17 cellular contexts compared by ENCODE assay signal in the genomic region with DNA sequence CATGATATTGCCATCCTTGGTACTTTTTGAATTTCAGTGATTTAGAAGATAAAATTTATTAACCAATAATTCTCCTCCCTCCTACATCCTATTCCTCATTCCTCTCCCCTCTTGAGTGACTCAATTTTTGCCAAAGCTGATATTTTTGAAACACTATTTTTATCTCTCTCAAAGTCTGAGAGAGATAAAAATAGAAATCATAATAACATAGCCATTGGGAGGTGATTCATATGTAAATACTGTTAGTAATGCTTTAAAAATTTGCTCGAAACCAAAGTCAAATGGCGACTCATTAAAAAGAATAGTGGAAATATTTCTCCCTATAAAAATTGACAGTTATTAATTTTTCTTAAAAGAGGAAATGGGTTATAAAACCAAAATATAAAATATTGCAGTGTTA.
A peak's percentile ranks its signal among the peaks of the same experiment; 100 is the strongest.
DNase-seq lines count a peak whose midpoint lies in the region; ATAC-seq and TF ChIP-seq lines count a peak whose summit lies in the region.
"Had no signal": no experiment of that assay in that cellular context is flagged by ENCODE, and none has a peak within 500 bp of the region (broad histone marks: within the 10 kb centered on the region; RNA-seq: fewer than 3 reads in every experiment).

No MANE protein-coding gene starts in this region.

- no peak for TF ChIP-seq EP300 in upper lobe of left lung (IDR thresholded peaks at IDR 0.05)

- POLR2A ChIA-PET in RWPE1 (lab: Yijun Ruan, JAX; ENCODE audit: low non-redundant PET) = no interaction called here

- ATAC-seq in omental fat pad (ENCODE audit: low FRiP score) = peak; percentile 71
- ATAC-seq in GM21381 (IDR thresholded peaks at IDR 0.05; ENCODE audit: unreplicated experiment) = no peak
- no peak for ATAC-seq in upper lobe of left lung (ENCODE audit: low FRiP score in 2 of 2)
- ATAC-seq: HepG2; stimulated activated memory B cell treated with anti-CD40 and anti-IgM and Interleukin-4, amounts not matched to agents 10 μg/mL and 1 μg/mL and 100 μg/mL, for 72 hours had no signal

- DNase-seq in Daoy (ENCODE audit: low read depth) (peak; percentile 16), RWPE1 (ENCODE audit: low spot score) (peak; percentile 15), epithelial cell of prostate (ENCODE audit: low read depth, low spot score) (no peak), omental fat pad (ENCODE audit: low spot score) (no peak), dorsolateral prefrontal cortex (no peak), upper lobe of left lung (no peak)
- DNase-seq in stimulated activated CD4-positive, alpha-beta T cell treated with anti-CD3 and anti-CD28 coated beads, Interleukin-15, amount 100 ng/mL, for 24 hours = no peak
- DNase-seq: activated CD4-positive, CD25-positive, alpha-beta regulatory T cell; activated T-cell treated with anti-CD3 and anti-CD28 coated beads, Interleukin-2, amount 50 U/mL, for 24 hours; H7; left ventricle myocardium inferior; NCI-H1694 treated with DMSO at 0.1 percent for 48 hours had no signal

- H3K27ac ChIP-seq in RWPE1 = no peak overlapping the region
- H3K27ac ChIP-seq in epithelial cell of prostate = peak overlapping the region; percentile 20
- H3K27ac ChIP-seq in dorsolateral prefrontal cortex = no peak overlapping the region
- H3K27ac ChIP-seq in upper lobe of left lung = no peak overlapping the region
- H3K27ac ChIP-seq: cardiac muscle cell, left ventricle myocardium inferior, parathyroid adenoma had no signal

- intact Hi-C loops in dorsolateral prefrontal cortex (cut with DNase I) = no loop called here

- no peak for TF ChIP-seq POLR2A in upper lobe of left lung (IDR thresholded peaks at IDR 0.05)

- CTCF ChIA-PET in RWPE1 (lab: Yijun Ruan, JAX) = no interaction called here

- H3K36me3 ChIP-seq in upper lobe of left lung = no peaks in the 10 kb centered on the region
- H3K36me3 ChIP-seq: cardiac muscle cell, left ventricle myocardium inferior had no signal

- H3K4me1 ChIP-seq in upper lobe of left lung = no peaks in the 10 kb centered on the region
- H3K4me1 ChIP-seq: parathyroid adenoma had no signal

- H3K4me3 ChIP-seq in dorsolateral prefrontal cortex (no peak overlapping the region), upper lobe of left lung (no peak overlapping the region)
- H3K4me3 ChIP-seq: cardiac muscle cell, left ventricle myocardium inferior had no signal

- 70 to 73% methylated on average over 2 of the region's 2 CpGs for WGBS in upper lobe of left lung, 2 donors

- H3K27me3 ChIP-seq in dorsolateral prefrontal cortex (no peaks in the 10 kb centered on the region), upper lobe of left lung (no peaks in the 10 kb centered on the region)
- H3K27me3 ChIP-seq: cardiac muscle cell had no signal

- H3K9me3 ChIP-seq in upper lobe of left lung = no peaks in the 10 kb centered on the region
- H3K9me3 ChIP-seq: left ventricle myocardium inferior had no signal

- no peak for TF ChIP-seq CTCF in RWPE1 (conservative IDR thresholded peaks at IDR 0.05; ENCODE audit: low read depth)
- TF ChIP-seq CTCF in omental fat pad (IDR thresholded peaks at IDR 0.05) = no peak
- TF ChIP-seq CTCF in dorsolateral prefrontal cortex (IDR thresholded peaks at IDR 0.05 in 54 of 56, conservative IDR thresholded peaks at IDR 0.05 in 2 of 56; ENCODE audit: low read depth in 1 of 56, partially characterized antibody in 56 of 56) = no peak
- TF ChIP-seq CTCF in upper lobe of left lung (IDR thresholded peaks at IDR 0.05) = no peak

Comparison
In these comparisons a context has a peak if more than half of its experiments do, and no peak if none do; other contexts are left out.
1. DNase-seq: peak in Daoy (single experiment) and RWPE1 (single experiment); none in epithelial cell of prostate (single experiment), omental fat pad (single experiment), stimulated activated CD4-positive, alpha-beta T cell treated with anti-CD3 and anti-CD28 coated beads, Interleukin-15, amount 100 ng/mL, for 24 hours (single experiment), dorsolateral prefrontal cortex (0 of 10) and upper lobe of left lung (0 of 2).